23 cellular contexts compared by ENCODE assay signal in the genomic region with DNA sequence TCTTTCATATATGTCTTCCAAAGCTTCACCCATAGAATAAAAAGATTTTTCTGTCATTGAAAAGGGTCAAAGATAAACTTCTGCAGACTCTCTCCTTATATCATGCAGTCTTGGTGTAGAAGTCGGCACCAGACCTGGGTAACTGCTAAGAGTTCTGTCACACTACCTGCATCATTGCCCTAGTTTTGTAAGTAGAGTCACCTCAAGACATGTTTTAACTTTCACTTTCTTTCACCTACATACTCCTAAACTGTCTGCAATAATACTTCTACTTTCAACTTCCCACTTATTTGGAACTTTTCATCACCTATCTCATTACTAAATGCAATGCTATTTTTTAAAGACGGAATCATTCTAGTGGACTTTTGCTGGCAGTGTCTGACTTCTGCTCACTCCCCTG.
"Had no signal": no experiment of that assay in that cellular context is flagged by ENCODE, and none has a peak within 500 bp of the region (broad histone marks: within the 10 kb centered on the region; RNA-seq: fewer than 3 reads in every experiment).

No MANE protein-coding gene starts in this region.

- ATAC-seq: activated CD8-positive, alpha-beta T cell treated with anti-CD3 and anti-CD28 coated beads, Interleukin-2, amount 10 ng/mL, durations not matched to agents 7 days and 5 days; activated naive CD8-positive, alpha-beta T cell treated with anti-CD3 and anti-CD28 coated beads, Interleukin-2, amount 50 U/mL, for 24 hours; gastroesophageal sphincter; left ventricle myocardium superior; naive thymus-derived CD8-positive, alpha-beta T cell; right lobe of liver; stimulated activated effector memory CD8-positive, alpha-beta T cell treated with anti-CD3 and anti-CD28 coated beads, Interleukin-12 subunit alpha, Interleukin-12 subunit beta, amount 100 ng/mL, for 72 hours had no signal

- H3K9me3 ChIP-seq: gastroesophageal sphincter, right lobe of liver, vagina had no signal

- H3K27me3 ChIP-seq: cardiac muscle cell, gastroesophageal sphincter, neural progenitor cell, right lobe of liver, vagina had no signal

- H3K4me1 ChIP-seq: gastroesophageal sphincter, neural progenitor cell, right lobe of liver, vagina had no signal

- H3K36me3 ChIP-seq: cardiac muscle cell, gastroesophageal sphincter, neural progenitor cell, right lobe of liver, vagina had no signal

- DNase-seq: activated CD4-positive, alpha-beta T cell treated with anti-CD3 and anti-CD28 coated beads for 1 hour; activated CD4-positive, alpha-beta T cell treated with anti-CD3 and anti-CD28 coated beads, Interleukin-2, amount 50 U/mL, for 1 hour; activated CD8-positive, alpha-beta T cell treated with anti-CD3 and anti-CD28 coated beads, Interleukin-2, amount 10 ng/mL, durations not matched to agents 7 days and 5 days; activated gamma-delta T cell; activated naive CD4-positive, alpha-beta T cell treated with anti-CD3 and anti-CD28 coated beads, Interleukin-2, amount 50 U/mL, for 16 hours; activated naive CD8-positive, alpha-beta T cell treated with anti-CD3 and anti-CD28 coated beads, Interleukin-2, amount 50 U/mL, for 24 hours; cortex of kidney; head of caudate nucleus; hypothalamus; left ventricle myocardium superior; mammary epithelial cell; naive thymus-derived CD8-positive, alpha-beta T cell; posterior cingulate gyrus; right lobe of liver; stimulated activated CD4-positive, alpha-beta T cell treated with anti-CD3 and anti-CD28 coated beads, Interleukin-2, amount 100 ng/mL, for 24 hours; trophoblast cell had no signal

- H3K27ac ChIP-seq: cardiac muscle cell, epithelial cell of prostate, gastroesophageal sphincter, neural progenitor cell, right lobe of liver, skin epidermis, vagina had no signal

- H3K4me3 ChIP-seq: cardiac muscle cell, gastroesophageal sphincter, neural progenitor cell, right lobe of liver, skin epidermis, vagina had no signal
